10 cellular contexts compared by ENCODE assay signal in the genomic region with DNA sequence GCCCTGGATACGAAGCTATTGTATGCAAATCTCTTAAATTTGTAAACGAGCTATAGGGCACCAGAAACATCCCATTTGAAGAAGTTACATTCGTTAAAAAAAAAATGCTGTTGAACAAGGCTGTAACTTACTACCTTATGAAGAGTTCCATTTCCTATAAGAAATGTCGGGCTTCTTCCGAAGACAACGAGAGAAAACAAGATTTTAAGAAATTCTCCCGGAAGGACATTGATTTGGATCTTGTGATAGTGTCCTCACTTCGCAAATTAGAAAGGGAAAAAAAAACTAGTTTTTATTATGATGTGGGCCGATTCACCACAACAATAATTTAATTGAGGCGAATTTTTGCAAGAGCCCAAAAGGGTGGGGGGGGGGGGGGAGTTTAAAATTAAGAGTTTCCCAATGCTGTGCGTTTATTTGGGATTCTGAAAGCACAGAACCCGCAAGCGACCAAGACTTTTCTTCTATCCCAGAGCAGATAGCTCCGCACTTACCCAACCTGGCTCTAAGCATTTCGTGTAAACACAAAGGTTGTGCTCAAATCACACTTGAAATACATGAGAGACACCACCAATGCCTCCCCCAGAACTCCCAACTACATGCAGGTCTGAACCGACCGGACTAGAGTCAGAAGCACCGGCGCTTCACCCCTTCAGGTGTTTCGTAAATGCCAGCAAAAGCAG. TPM values are rescaled to one million over a fixed set of nuclear protein-coding genes. Genes with fewer than 3 reads are reported as not detected.
DNase-seq lines count a peak whose midpoint lies in the region; ATAC-seq and TF ChIP-seq lines count a peak whose summit lies in the region.
"Had no signal": no experiment of that assay in that cellular context is flagged by ENCODE, and none has a peak within 500 bp of the region (broad histone marks: within the 10 kb centered on the region; RNA-seq: fewer than 3 reads in every experiment).

No MANE protein-coding gene starts in this region.

- H3K9ac ChIP-seq in parathyroid adenoma, result no peak overlapping the region

- H3K4me2 ChIP-seq in PC-9 (peak overlapping the region; percentile 94), parathyroid adenoma (ENCODE audit: low read length) (peak overlapping the region; percentile 47)

- H2AFZ ChIP-seq in PC-9 (peak overlapping the region; percentile 76), parathyroid adenoma (no peak overlapping the region)

- H3K36me3 ChIP-seq in PC-9 (ENCODE audit: low read depth) (peaks cover 13% of the 10 kb centered on the region), esophagus squamous epithelium (peaks cover 0 to 19% (median 0%) of the 10 kb centered on the region in 3 donors), parathyroid adenoma (ENCODE audit: control insufficient read depth, insufficient read depth, low read length) (no peaks in the 10 kb centered on the region)

- TF ChIP-seq CTCF in GM12864 (IDR thresholded peaks at IDR 0.05; ENCODE audit: low read depth, low read length, missing control alignments), result no peak
- no peak for TF ChIP-seq CTCF in PC-9 (conservative IDR thresholded peaks at IDR 0.05)
- TF ChIP-seq CTCF in esophagus squamous epithelium (IDR thresholded peaks at IDR 0.05), result no peak
- TF ChIP-seq CTCF in parathyroid adenoma (IDR thresholded peaks at IDR 0.05), result no peak
- no peak for TF ChIP-seq CTCF in CD4-positive, alpha-beta T cell (IDR thresholded peaks at IDR 0.05)

- peaks cover 4% of the 10 kb centered on the region; the same call in 1 of the 2 replicates for H3K9me3 ChIP-seq in PC-9 (ENCODE audit: insufficient read depth, low read depth)
- no peaks in the 10 kb centered on the region for H3K9me3 ChIP-seq in esophagus squamous epithelium
- H3K9me3 ChIP-seq in parathyroid adenoma (ENCODE audit: control insufficient read depth, low read length), result no peaks in the 10 kb centered on the region
- no peaks in the 10 kb centered on the region for H3K9me3 ChIP-seq in CD4-positive, alpha-beta T cell (ENCODE audit: control insufficient read depth, low read length)

- H3K4me3 ChIP-seq in GM12864 (ENCODE audit: low read depth, low read length), result peak overlapping the region; percentile 35; the same call in 1 of the 2 replicates
- H3K4me3 ChIP-seq in PC-9, result peak overlapping the region; percentile 73
- H3K4me3 ChIP-seq in esophagus squamous epithelium, result peak overlapping the region in 3 of 4 donors; percentile 63 to 70 (median 68)
- peak overlapping the region; percentile 35 for H3K4me3 ChIP-seq in parathyroid adenoma (ENCODE audit: low read depth, low read length)

- no peak overlapping the region for H3K27ac Mint-ChIP-seq in CD4-positive, alpha-beta T cell

- H3K4me1 Mint-ChIP-seq in CD4-positive, alpha-beta T cell (ENCODE audit: low read depth), result no peaks in the 10 kb centered on the region

- no peaks in the 10 kb centered on the region for H3K27me3 ChIP-seq in PC-9 (ENCODE audit: insufficient read depth, low read depth)
- H3K27me3 ChIP-seq in esophagus squamous epithelium, result peaks cover 9 to 100% (median 17%) of the 10 kb centered on the region in 4 donors
- peaks cover 14% of the 10 kb centered on the region for H3K27me3 ChIP-seq in parathyroid adenoma (ENCODE audit: control insufficient read depth, insufficient read depth, low read length)
- peaks cover 91% of the 10 kb centered on the region for H3K27me3 ChIP-seq in CD4-positive, alpha-beta T cell (ENCODE audit: control insufficient read depth, insufficient read depth, low read length)

- intact Hi-C loops in PC-9 (cut with micrococcal nuclease; ENCODE audit: unreplicated experiment), result loop anchor here (2.0 to 10.0 kb wide), 7 partner anchors 147 to 1352 kb away; no protein-coding TSS in a partner anchor
- intact Hi-C loops in esophagus squamous epithelium (cut with DNase I), result loop anchor here (10.0 kb wide), 1 partner anchor 645 kb away; no protein-coding TSS in a partner anchor
- intact Hi-C loops in CD4-positive, alpha-beta T cell (cut with DNase I, micrococcal nuclease), result no loop called here

- H4K20me1 ChIP-seq in PC-9 (ENCODE audit: insufficient read depth), result peaks cover 19% of the 10 kb centered on the region

- no peak overlapping the region for H3K4me3 Mint-ChIP-seq in CD4-positive, alpha-beta T cell

- H3K27ac ChIP-seq in PC-9, result peak overlapping the region; percentile 80
- H3K27ac ChIP-seq in esophagus squamous epithelium, result peak overlapping the region in 2 of 4 donors; percentile 50 to 87
- no peak overlapping the region for H3K27ac ChIP-seq in parathyroid adenoma
- no peak overlapping the region for H3K27ac ChIP-seq in CD4-positive, alpha-beta T cell (ENCODE audit: low read depth, low read length)

- BruUV-seq in PC-9 (replicated peaks; lab: Mats Ljungman, UMichigan), result no TSS peak

- H3K79me2 ChIP-seq in PC-9 (ENCODE audit: low read depth) (peaks cover 33% of the 10 kb centered on the region), parathyroid adenoma (no peaks in the 10 kb centered on the region)

- H3K9me2 ChIP-seq in PC-9 (ENCODE audit: insufficient read depth), result no peaks in the 10 kb centered on the region

- H3F3A ChIP-seq in PC-9 (ENCODE audit: insufficient read depth, low read depth), result peaks cover 4% of the 10 kb centered on the region

- no peaks in the 10 kb centered on the region for H3K9me3 Mint-ChIP-seq in CD4-positive, alpha-beta T cell

- no peaks in the 10 kb centered on the region for H3K36me3 Mint-ChIP-seq in CD4-positive, alpha-beta T cell (ENCODE audit: low read depth)

- 15 to 31% methylated on average over 19 to 20 of the region's 20 CpGs for WGBS in esophagus squamous epithelium, 2 donors

- CTCF ChIA-PET in PC-9 (lab: Charles Lee), result interaction anchor here (0.8 to 1.0 kb wide), 2 partner anchors 420 to 646 kb away, joined by 3 read pairs; no protein-coding TSS in a partner anchor
- CTCF ChIA-PET in CD4-positive, alpha-beta T cell (lab: Charles Lee), result no interaction called here

- no peak for TF ChIP-seq POLR2A in esophagus squamous epithelium (IDR thresholded peaks at IDR 0.05)

- peaks cover 71% of the 10 kb centered on the region for H3K27me3 Mint-ChIP-seq in CD4-positive, alpha-beta T cell

- DNase-seq in GM12864 (ENCODE audit: low read depth) (no peak), PC-9 (no peak), esophagus squamous epithelium (lab: John Stamatoyannopoulos, UW) (no peak), NCI-H774 (lab: John Stamatoyannopoulos, UW) (no peak), cortex of kidney (lab: John Stamatoyannopoulos, UW) (no peak)
- no peak for DNase-seq in CD4-positive, alpha-beta T cell
- DNase-seq: activated gamma-delta T cell treated with Interleukin-2 at 50 U/mL for 16 hours had no signal

- no peak for ATAC-seq in CD4-positive, alpha-beta T cell (ENCODE audit: poor library complexity)
- no peak for ATAC-seq in HG02884 (IDR thresholded peaks at IDR 0.05; ENCODE audit: unreplicated experiment)

- POLR2A ChIA-PET in PC-9 (lab: Charles Lee; ENCODE audit: unreplicated experiment), result no interaction called here
- POLR2A ChIA-PET in CD4-positive, alpha-beta T cell (lab: Charles Lee), result no interaction called here

- H3K4me1 ChIP-seq in PC-9 (replicated peaks; ENCODE audit: insufficient read depth) (peaks cover 27% of the 10 kb centered on the region), esophagus squamous epithelium (peaks cover 17 to 78% (median 19%) of the 10 kb centered on the region in 3 donors), parathyroid adenoma (no peaks in the 10 kb centered on the region)

RNA-seq across cellular contexts. Expression of a gene that starts 1.4 kb away (rescaled TPM):
- total RNA-seq in PC-9 (2021), result 21.7 and 25.0 TPM in 2 replicates
- total RNA-seq in esophagus squamous epithelium, result 10 to 100 TPM in 3 of 4 donors, 1 to 10 TPM in 1; 7.4 to 11.5 (median 11.1) TPM
- total RNA-seq in CD4-positive, alpha-beta T cell, result not detected
- total RNA-seq: pulmonary artery endothelial cell had no signal

Comparison
In these comparisons a context has a peak if more than half of its experiments do, and no peak if none do; other contexts are left out.
1. RNA of a gene that starts 1.4 kb away (total RNA-seq): 21.7 to 25.0 TPM in PC-9 and 7.4 to 11.5 TPM in esophagus squamous epithelium; not detected in CD4-positive, alpha-beta T cell; every median in the first group is over 4 times any median in the second.
2. intact Hi-C loops: an anchor here in PC-9 (2.0 to 10.0 kb wide) and esophagus squamous epithelium (10.0 kb wide); none called in CD4-positive, alpha-beta T cell.
3. Peak in every context shown above with its lines, with median percentiles within 50 percentile points of each other: H3K4me3 ChIP-seq.